Comparison of ENCODE assay signal across 23 cellular contexts in genomic region chr14:94000267-94000666, GRCh38. TPM values are rescaled to one million over a fixed set of nuclear protein-coding genes. Genes with fewer than 3 reads are reported as not detected.
"Had no signal": no experiment of that assay in that cellular context is flagged by ENCODE, and none has a peak within 500 bp of the region (broad histone marks: within the 10 kb centered on the region; RNA-seq: fewer than 3 reads in every experiment).

No MANE protein-coding gene starts in this region.

- H3K9me3 Mint-ChIP-seq: activated CD4-positive, alpha-beta memory T cell treated with anti-CD3 and anti-CD28 coated beads, Interleukin-2, amount 10 ng/mL, durations not matched to agents 7 days and 5 days; activated T-helper 17 cell treated with anti-CD3 and anti-CD28 coated beads, Interleukin-2, amount 50 U/mL, for 72 hours; WTC11 had no signal

- H3K4me3 ChIP-seq: cardiac muscle cell, Peyer's patch had no signal

- H3K27ac ChIP-seq: brain microvascular endothelial cell, cardiac muscle cell, Peyer's patch had no signal

- H3K27me3 ChIP-seq: cardiac muscle cell, Peyer's patch had no signal

- H3K27ac Mint-ChIP-seq: activated CD4-positive, alpha-beta memory T cell treated with anti-CD3 and anti-CD28 coated beads, Interleukin-2, amount 10 ng/mL, durations not matched to agents 7 days and 5 days; activated T-helper 17 cell treated with anti-CD3 and anti-CD28 coated beads, Interleukin-2, amount 50 U/mL, for 72 hours; WTC11 had no signal

- H3K27me3 Mint-ChIP-seq: activated T-helper 17 cell treated with anti-CD3 and anti-CD28 coated beads, Interleukin-2, amount 50 U/mL, for 72 hours had no signal

- H3K9me3 ChIP-seq: Peyer's patch had no signal

- H3K4me1 Mint-ChIP-seq: activated T-helper 17 cell treated with anti-CD3 and anti-CD28 coated beads, Interleukin-2, amount 50 U/mL, for 72 hours had no signal

- ATAC-seq: activated T-helper 17 cell treated with anti-CD3 and anti-CD28 coated beads, Interleukin-2, amount 50 U/mL, for 72 hours; WTC11 had no signal

- DNase-seq: activated CD4-positive, alpha-beta memory T cell treated with anti-CD3 and anti-CD28 coated beads, Interleukin-2, amount 10 ng/mL, durations not matched to agents 7 days and 5 days; activated CD4-positive, alpha-beta T cell treated with anti-CD3 and anti-CD28 coated beads for 1 hour; activated CD4-positive, alpha-beta T cell treated with anti-CD3 and anti-CD28 coated beads, Interleukin-2, amount 50 U/mL, for 1 hour; activated gamma-delta T cell treated with Interleukin-2 at 50 U/mL for 16 hours; activated naive CD4-positive, alpha-beta T cell treated with anti-CD3 and anti-CD28 coated beads, Interleukin-2, amount 50 U/mL, for 16 hours; activated T-cell treated with anti-CD3 and anti-CD28 coated beads for 4 hours; activated T-cell treated with anti-CD3 and anti-CD28 coated beads, Interleukin-2, amount 50 U/mL, for 48 hours; brain microvascular endothelial cell; Kasumi-1; KBM-7; NCI-H1048; NCI-H146; NCI-H187 treated with DMSO at 0.1 percent for 48 hours; NCI-H2081 treated with DMSO at 0.1 percent for 48 hours; NCI-H446; Peyer's patch; SHP77 treated with DMSO at 0.1 percent for 48 hours had no signal

- H3K36me3 ChIP-seq: brain microvascular endothelial cell, cardiac muscle cell, Peyer's patch had no signal

- H3K4me3 Mint-ChIP-seq: activated CD4-positive, alpha-beta memory T cell treated with anti-CD3 and anti-CD28 coated beads, Interleukin-2, amount 10 ng/mL, durations not matched to agents 7 days and 5 days; activated T-helper 17 cell treated with anti-CD3 and anti-CD28 coated beads, Interleukin-2, amount 50 U/mL, for 72 hours; WTC11 had no signal

- H3K36me3 Mint-ChIP-seq: WTC11 had no signal

RNA-seq across cellular contexts. Expression of gene CCDC197, which starts 3.2 kb away (rescaled TPM):
- total RNA-seq: activated CD8-positive, alpha-beta memory T cell treated with anti-CD3 and anti-CD28 coated beads for 36 hours; cardiac muscle cell; Peyer's patch; SK-MEL-5; WTC11 had no signal
- polyA plus RNA-seq: adipose tissue, cardiac muscle cell had no signal
